In genomic region chr16:49743206-49743470, GRCh38 we compare ENCODE assay signal across 18 cellular contexts.
DNase-seq lines count a peak whose midpoint lies in the region; ATAC-seq and TF ChIP-seq lines count a peak whose summit lies in the region.
"Had no signal": no experiment of that assay in that cellular context is flagged by ENCODE, and none has a peak within 500 bp of the region (broad histone marks: within the 10 kb centered on the region; RNA-seq: fewer than 3 reads in every experiment).

No MANE protein-coding gene starts in this region.

- no peaks in the 10 kb centered on the region for H3K9me3 ChIP-seq in neural progenitor cell (ENCODE audit: low read depth)
- no peaks in the 10 kb centered on the region for H3K9me3 ChIP-seq in thyroid gland
- H3K9me3 ChIP-seq: BLaER1, Caco-2 had no signal

- no peaks in the 10 kb centered on the region for H3K36me3 ChIP-seq in GM23338 (ENCODE audit: insufficient read depth)
- H3K36me3 ChIP-seq in neural progenitor cell: no peaks in the 10 kb centered on the region
- H3K36me3 ChIP-seq in thyroid gland: no peaks in the 10 kb centered on the region
- H3K36me3 ChIP-seq: BLaER1 had no signal

- no peak for DNase-seq in GM23338 (ENCODE audit: low spot score)
- DNase-seq in left kidney (ENCODE audit: low read depth, low spot score): peak; percentile 68
- DNase-seq in neural progenitor cell (ENCODE audit: low spot score): no peak
- DNase-seq in thyroid gland: peak; percentile 49 to 59
- no peak for DNase-seq in H4 (ENCODE audit: low spot score)
- DNase-seq in midbrain (lab: John Stamatoyannopoulos, UW): no peak
- DNase-seq: Caco-2; CD4-positive, CD25-positive, alpha-beta regulatory T cell; CD8-positive, alpha-beta T cell; DMS153; DND-41; GM23248; HCEC 1CT had no signal

- H3K27me3 Mint-ChIP-seq in GM23338 (ENCODE audit: insufficient read depth, low read depth, poor library complexity) (peaks cover 18% of the 10 kb centered on the region), neural progenitor cell (ENCODE audit: insufficient read depth, low read depth) (peaks cover 8% of the 10 kb centered on the region)
- H3K27me3 Mint-ChIP-seq: B cell had no signal

- H3K9me3 Mint-ChIP-seq in GM23338 (no peaks in the 10 kb centered on the region), neural progenitor cell (no peaks in the 10 kb centered on the region)
- H3K9me3 Mint-ChIP-seq: CD4-positive, CD25-positive, alpha-beta regulatory T cell; CD8-positive, alpha-beta T cell had no signal

- no peak for TF ChIP-seq POLR2A in thyroid gland (IDR thresholded peaks at IDR 0.05)

- H3K4me1 ChIP-seq in GM23338 (ENCODE audit: insufficient read depth) (peaks cover 4% of the 10 kb centered on the region; the same call in 1 of the 2 replicates), neural progenitor cell (peaks cover 19% of the 10 kb centered on the region), thyroid gland (peaks cover 4 to 16% of the 10 kb centered on the region in 2 donors)
- H3K4me1 ChIP-seq: Caco-2 had no signal

- no peak overlapping the region for H3K4me3 ChIP-seq in GM23338
- no peak overlapping the region for H3K4me3 ChIP-seq in neural progenitor cell
- no peak overlapping the region for H3K4me3 ChIP-seq in thyroid gland (replicated peaks in 1 of 3)
- H3K4me3 ChIP-seq: BLaER1, GM23248 had no signal

- no peaks in the 10 kb centered on the region for H3F3A ChIP-seq in GM23338 (replicated peaks; ENCODE audit: low read depth)
- H3F3A ChIP-seq in neural progenitor cell (ENCODE audit: low read depth): peaks cover 3% of the 10 kb centered on the region

- intact Hi-C loops in thyroid gland (cut with DNase I): no loop called here

- H3K27ac ChIP-seq in GM23338 (ENCODE audit: low read depth) (no peak overlapping the region), neural progenitor cell (no peak overlapping the region), thyroid gland (no peak overlapping the region)
- H3K27ac ChIP-seq: 22Rv1, BLaER1, C4-2B, GM23248 had no signal

- H3K36me3 Mint-ChIP-seq in GM23338 (ENCODE audit: low read depth) (no peaks in the 10 kb centered on the region; the same call in 2 of the 3 replicates), neural progenitor cell (peaks cover 1% of the 10 kb centered on the region)
- H3K36me3 Mint-ChIP-seq: CD4-positive, CD25-positive, alpha-beta regulatory T cell; CD8-positive, alpha-beta T cell had no signal

- no peaks in the 10 kb centered on the region for H3K9me2 ChIP-seq in GM23338 (ENCODE audit: insufficient read depth)

- H3K27me3 ChIP-seq in GM23338 (ENCODE audit: insufficient read depth) (no peaks in the 10 kb centered on the region), neural progenitor cell (no peaks in the 10 kb centered on the region), thyroid gland (no peaks in the 10 kb centered on the region)
- H3K27me3 ChIP-seq: BLaER1 had no signal

- H3K4me3 Mint-ChIP-seq in GM23338 (no peak overlapping the region), neural progenitor cell (no peak overlapping the region)
- H3K4me3 Mint-ChIP-seq: B cell; CD4-positive, CD25-positive, alpha-beta regulatory T cell; CD8-positive, alpha-beta T cell had no signal

- no peak overlapping the region for H2AFZ ChIP-seq in GM23338
- H2AFZ ChIP-seq in neural progenitor cell (replicated peaks): no peak overlapping the region
- H2AFZ ChIP-seq: GM23248 had no signal

- H4K20me1 ChIP-seq in GM23338 (replicated peaks; ENCODE audit: insufficient read depth) (no peaks in the 10 kb centered on the region; the same call in 1 of the 2 replicates), neural progenitor cell (ENCODE audit: low read depth) (peaks cover 92% of the 10 kb centered on the region)
- H4K20me1 ChIP-seq: BLaER1 had no signal

- H3K27ac Mint-ChIP-seq in GM23338 (peak overlapping the region; percentile 67), neural progenitor cell (peak overlapping the region; percentile 3)
- H3K27ac Mint-ChIP-seq: B cell; CD4-positive, CD25-positive, alpha-beta regulatory T cell; CD8-positive, alpha-beta T cell had no signal

- no peak for ATAC-seq in GM23338
- no peak for ATAC-seq in GM18502 (IDR thresholded peaks at IDR 0.05; ENCODE audit: poor library complexity, unreplicated experiment)
- ATAC-seq: CD8-positive, alpha-beta T cell had no signal

- H3K79me2 ChIP-seq in GM23338 (replicated peaks; ENCODE audit: insufficient read depth) (peaks cover 30% of the 10 kb centered on the region), neural progenitor cell (ENCODE audit: low read depth) (peaks cover 67% of the 10 kb centered on the region)

- TF ChIP-seq CTCF in GM23338 (conservative IDR thresholded peaks at IDR 0.05; ENCODE audit: low read depth in 2 of 2) (no peak), neural progenitor cell (IDR thresholded peaks at IDR 0.05) (no peak), thyroid gland (IDR thresholded peaks at IDR 0.05) (no peak)

- 34 to 64% methylated on average over 4 of the region's 4 CpGs for WGBS in thyroid gland, 2 donors

- H3K9ac ChIP-seq in neural progenitor cell: no peak overlapping the region
- H3K9ac ChIP-seq: BLaER1, GM23248 had no signal

- H3K4me2 ChIP-seq in GM23338: no peak overlapping the region
- no peak overlapping the region for H3K4me2 ChIP-seq in neural progenitor cell
- H3K4me2 ChIP-seq: BLaER1 had no signal

- H3K4me1 Mint-ChIP-seq in GM23338 (peaks cover 48% of the 10 kb centered on the region), neural progenitor cell (peaks cover 85% of the 10 kb centered on the region)
- H3K4me1 Mint-ChIP-seq: B cell; CD4-positive, CD25-positive, alpha-beta regulatory T cell had no signal

TF ChIP-seq in GM23338, 12 proteins besides CTCF, POLR2A, EP300 and RAD21 (continues in another document):
- no peak for TF ChIP-seq JUNB (IDR thresholded peaks at IDR 0.05; ENCODE audit: unreplicated experiment)
- no peak for TF ChIP-seq ZNF331 (CRISPR knock-in tag; IDR thresholded peaks at IDR 0.05; ENCODE audit: low read depth)
- no peak for TF ChIP-seq NANOG (IDR thresholded peaks at IDR 0.05; ENCODE audit: borderline replicate concordance)
- no peak for TF ChIP-seq ZNF114 (CRISPR knock-in tag; IDR thresholded peaks at IDR 0.05)
- TF ChIP-seq, protein P1, sequence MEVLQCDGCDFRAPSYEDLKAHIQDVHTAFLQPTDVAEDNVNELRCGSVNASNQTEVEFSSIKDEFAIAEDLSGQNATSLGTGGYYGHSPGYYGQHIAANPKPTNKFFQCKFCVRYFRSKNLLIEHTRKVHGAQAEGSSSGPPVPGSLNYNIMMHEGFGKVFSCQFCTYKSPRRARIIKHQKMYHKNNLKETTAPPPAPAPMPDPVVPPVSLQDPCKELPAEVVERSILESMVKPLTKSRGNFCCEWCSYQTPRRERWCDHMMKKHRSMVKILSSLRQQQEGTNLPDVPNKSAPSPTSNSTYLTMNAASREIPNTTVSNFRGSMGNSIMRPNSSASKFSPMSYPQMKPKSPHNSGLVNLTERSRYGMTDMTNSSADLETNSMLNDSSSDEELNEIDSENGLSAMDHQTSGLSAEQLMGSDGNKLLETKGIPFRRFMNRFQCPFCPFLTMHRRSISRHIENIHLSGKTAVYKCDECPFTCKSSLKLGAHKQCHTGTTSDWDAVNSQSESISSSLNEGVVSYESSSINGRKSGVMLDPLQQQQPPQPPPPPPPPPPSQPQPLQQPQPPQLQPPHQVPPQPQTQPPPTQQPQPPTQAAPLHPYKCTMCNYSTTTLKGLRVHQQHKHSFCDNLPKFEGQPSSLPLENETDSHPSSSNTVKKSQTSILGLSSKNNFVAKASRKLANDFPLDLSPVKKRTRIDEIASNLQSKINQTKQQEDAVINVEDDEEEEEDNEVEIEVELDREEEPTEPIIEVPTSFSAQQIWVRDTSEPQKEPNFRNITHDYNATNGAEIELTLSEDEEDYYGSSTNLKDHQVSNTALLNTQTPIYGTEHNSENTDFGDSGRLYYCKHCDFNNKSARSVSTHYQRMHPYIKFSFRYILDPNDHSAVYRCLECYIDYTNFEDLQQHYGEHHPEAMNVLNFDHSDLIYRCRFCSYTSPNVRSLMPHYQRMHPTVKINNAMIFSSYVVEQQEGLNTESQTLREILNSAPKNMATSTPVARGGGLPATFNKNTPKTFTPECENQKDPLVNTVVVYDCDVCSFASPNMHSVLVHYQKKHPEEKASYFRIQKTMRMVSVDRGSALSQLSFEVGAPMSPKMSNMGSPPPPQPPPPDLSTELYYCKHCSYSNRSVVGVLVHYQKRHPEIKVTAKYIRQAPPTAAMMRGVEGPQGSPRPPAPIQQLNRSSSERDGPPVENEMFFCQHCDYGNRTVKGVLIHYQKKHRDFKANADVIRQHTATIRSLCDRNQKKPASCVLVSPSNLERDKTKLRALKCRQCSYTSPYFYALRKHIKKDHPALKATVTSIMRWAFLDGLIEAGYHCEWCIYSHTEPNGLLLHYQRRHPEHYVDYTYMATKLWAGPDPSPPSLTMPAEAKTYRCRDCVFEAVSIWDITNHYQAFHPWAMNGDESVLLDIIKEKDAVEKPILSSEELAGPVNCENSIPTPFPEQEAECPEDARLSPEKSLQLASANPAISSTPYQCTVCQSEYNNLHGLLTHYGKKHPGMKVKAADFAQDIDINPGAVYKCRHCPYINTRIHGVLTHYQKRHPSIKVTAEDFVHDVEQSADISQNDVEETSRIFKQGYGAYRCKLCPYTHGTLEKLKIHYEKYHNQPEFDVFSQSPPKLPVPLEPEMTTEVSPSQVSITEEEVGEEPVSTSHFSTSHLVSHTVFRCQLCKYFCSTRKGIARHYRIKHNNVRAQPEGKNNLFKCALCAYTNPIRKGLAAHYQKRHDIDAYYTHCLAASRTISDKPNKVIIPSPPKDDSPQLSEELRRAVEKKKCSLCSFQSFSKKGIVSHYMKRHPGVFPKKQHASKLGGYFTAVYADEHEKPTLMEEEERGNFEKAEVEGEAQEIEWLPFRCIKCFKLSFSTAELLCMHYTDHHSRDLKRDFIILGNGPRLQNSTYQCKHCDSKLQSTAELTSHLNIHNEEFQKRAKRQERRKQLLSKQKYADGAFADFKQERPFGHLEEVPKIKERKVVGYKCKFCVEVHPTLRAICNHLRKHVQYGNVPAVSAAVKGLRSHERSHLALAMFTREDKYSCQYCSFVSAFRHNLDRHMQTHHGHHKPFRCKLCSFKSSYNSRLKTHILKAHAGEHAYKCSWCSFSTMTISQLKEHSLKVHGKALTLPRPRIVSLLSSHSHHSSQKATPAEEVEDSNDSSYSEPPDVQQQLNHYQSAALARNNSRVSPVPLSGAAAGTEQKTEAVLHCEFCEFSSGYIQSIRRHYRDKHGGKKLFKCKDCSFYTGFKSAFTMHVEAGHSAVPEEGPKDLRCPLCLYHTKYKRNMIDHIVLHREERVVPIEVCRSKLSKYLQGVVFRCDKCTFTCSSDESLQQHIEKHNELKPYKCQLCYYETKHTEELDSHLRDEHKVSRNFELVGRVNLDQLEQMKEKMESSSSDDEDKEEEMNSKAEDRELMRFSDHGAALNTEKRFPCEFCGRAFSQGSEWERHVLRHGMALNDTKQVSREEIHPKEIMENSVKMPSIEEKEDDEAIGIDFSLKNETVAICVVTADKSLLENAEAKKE (CRISPR knock-in tag; IDR thresholded peaks at IDR 0.05): no peak
- TF ChIP-seq POLR2AphosphoS5 (IDR thresholded peaks at IDR 0.05; ENCODE audit: low read depth): no peak
- TF ChIP-seq EZH2 (IDR thresholded peaks at IDR 0.05; ENCODE audit: low read depth, unreplicated experiment): no peak

Comparison
In these comparisons a context has a peak if more than half of its experiments do, and no peak if none do; other contexts are left out.
1. DNase-seq: peak in left kidney (single experiment) and thyroid gland (2 of 2); none in GM23338 (single experiment), neural progenitor cell (single experiment), H4 (single experiment) and midbrain (single experiment).